ENCODE assay signal across 8 cellular contexts in genomic region chr2:111116843-111117665, GRCh38. TPM values are rescaled to one million over a fixed set of nuclear protein-coding genes. Genes with fewer than 3 reads are reported as not detected.
A peak's percentile ranks its signal among the peaks of the same experiment; 100 is the strongest.
DNase-seq lines count a peak whose midpoint lies in the region; ATAC-seq, FAIRE-seq and TF ChIP-seq lines count a peak whose summit lies in the region.

No MANE protein-coding gene starts in this region.

- H3K27me3 ChIP-seq in kidney epithelial cell (ENCODE audit: control insufficient read depth, insufficient read depth, low read length): peaks cover 16% of the 10 kb centered on the region

- TF ChIP-seq CTCF in chondrocyte (IDR thresholded peaks at IDR 0.05) (peak; percentile 94), kidney epithelial cell (IDR thresholded peaks at IDR 0.05; ENCODE audit: insufficient read depth, low read length, poor library complexity, severe bottlenecking) (peak; percentile 97)

- DNase-seq in AG20443 (ENCODE audit: low spot score) (peak; percentile 86), H54 (ENCODE audit: insufficient read length, low spot score) (peak; percentile 89), NCI-H345 treated with DMSO at 0.1 percent for 48 hours (lab: John Stamatoyannopoulos, UW; ENCODE audit: unreplicated experiment) (peak; percentile 39), chondrocyte (ENCODE audit: low spot score) (no peak), kidney epithelial cell (ENCODE audit: low read depth) (no peak)
- peak; percentile 62 for DNase-seq in stimulated activated CD4-positive, alpha-beta T cell treated with anti-CD3 and anti-CD28 coated beads, Interleukin-12 subunit alpha, Interleukin-12 subunit beta, amount 100 ng/mL, for 4 hours

- peak overlapping the region; percentile 39 for H3K4me3 ChIP-seq in kidney epithelial cell (ENCODE audit: low read depth, low read length)

- H3K36me3 ChIP-seq in kidney epithelial cell (ENCODE audit: control insufficient read depth, insufficient read depth, low read length): no peaks in the 10 kb centered on the region

- H3K4me1 Mint-ChIP-seq in chondrocyte (ENCODE audit: low read depth): peaks cover 33% of the 10 kb centered on the region

- no peak for TF ChIP-seq POLR2A in H54 (IDR thresholded peaks at IDR 0.05; ENCODE audit: low read depth, low read length)

- peak overlapping the region; percentile 73 for H3K4me3 Mint-ChIP-seq in chondrocyte (ENCODE audit: unreplicated experiment)

- H3K9me3 Mint-ChIP-seq in chondrocyte (ENCODE audit: low read depth): no peaks in the 10 kb centered on the region

- peak overlapping the region; percentile 83 for H3K27ac Mint-ChIP-seq in chondrocyte (ENCODE audit: unreplicated experiment)

- FAIRE-seq in H54 (lab: Jason Lieb, UNC): peak; percentile 36

- peak; percentile 24 to 30 for ATAC-seq in activated CD4-positive, CD25-positive, alpha-beta regulatory T cell treated with anti-CD3 and anti-CD28 coated beads, Interleukin-2, amount 50 U/mL, for 24 hours
- no peak for ATAC-seq in GM18873 (IDR thresholded peaks at IDR 0.05; ENCODE audit: low FRiP score, unreplicated experiment)

- H3K36me3 Mint-ChIP-seq in chondrocyte (ENCODE audit: low read depth): no peaks in the 10 kb centered on the region

- H3K27me3 Mint-ChIP-seq in chondrocyte (ENCODE audit: low read depth): peaks cover 8% of the 10 kb centered on the region

RNA-seq across cellular contexts. Expression of gene BCL2L11, which starts 3.7 kb away (rescaled TPM):
- total RNA-seq in chondrocyte (10.8 to 19.2 TPM (median 11.4 TPM) in 3 replicates), kidney epithelial cell (13.8 and 17.5 TPM in 2 replicates)

Comparison
In these comparisons a context has a peak if more than half of its experiments do, and no peak if none do; other contexts are left out.
1. DNase-seq: peak in AG20443 (single experiment), H54 (single experiment), NCI-H345 treated with DMSO at 0.1 percent for 48 hours (single experiment) and stimulated activated CD4-positive, alpha-beta T cell treated with anti-CD3 and anti-CD28 coated beads, Interleukin-12 subunit alpha, Interleukin-12 subunit beta, amount 100 ng/mL, for 4 hours (single experiment); none in chondrocyte (single experiment) and kidney epithelial cell (single experiment).